In genomic region chr17:79745641-79746105, GRCh38 we compare ENCODE assay signal across 2 cellular contexts.
TF ChIP-seq lines count a peak whose summit lies in the region.

No MANE protein-coding gene starts in this region.

TF ChIP-seq in H1, 55 proteins besides CTCF, POLR2A, EP300 and RAD21 (continued from another document):
- TF ChIP-seq KDM1A (IDR thresholded peaks at IDR 0.05; ENCODE audit: borderline replicate concordance, low read length), result no peak
- no peak for TF ChIP-seq CBX5 (IDR thresholded peaks at IDR 0.05; ENCODE audit: low read depth, low read length)
- no peak for TF ChIP-seq RBBP5 (IDR thresholded peaks at IDR 0.05; ENCODE audit: borderline replicate concordance, low read depth, low read length)
- no peak for TF ChIP-seq SIX5 (IDR thresholded peaks at IDR 0.05; ENCODE audit: low read depth, low read length)
- TF ChIP-seq, protein P1, sequence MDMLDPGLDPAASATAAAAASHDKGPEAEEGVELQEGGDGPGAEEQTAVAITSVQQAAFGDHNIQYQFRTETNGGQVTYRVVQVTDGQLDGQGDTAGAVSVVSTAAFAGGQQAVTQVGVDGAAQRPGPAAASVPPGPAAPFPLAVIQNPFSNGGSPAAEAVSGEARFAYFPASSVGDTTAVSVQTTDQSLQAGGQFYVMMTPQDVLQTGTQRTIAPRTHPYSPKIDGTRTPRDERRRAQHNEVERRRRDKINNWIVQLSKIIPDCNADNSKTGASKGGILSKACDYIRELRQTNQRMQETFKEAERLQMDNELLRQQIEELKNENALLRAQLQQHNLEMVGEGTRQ (IDR thresholded peaks at IDR 0.05; ENCODE audit: low read length), result no peak
- no peak for TF ChIP-seq CBX8 (IDR thresholded peaks at IDR 0.05; ENCODE audit: borderline replicate concordance, low read depth, low read length)
- TF ChIP-seq HDAC2 (IDR thresholded peaks at IDR 0.05; ENCODE audit: borderline replicate concordance in 1 of 2, low read depth in 2 of 2, low read length in 2 of 2), result no peak
- TF ChIP-seq, protein P2, sequence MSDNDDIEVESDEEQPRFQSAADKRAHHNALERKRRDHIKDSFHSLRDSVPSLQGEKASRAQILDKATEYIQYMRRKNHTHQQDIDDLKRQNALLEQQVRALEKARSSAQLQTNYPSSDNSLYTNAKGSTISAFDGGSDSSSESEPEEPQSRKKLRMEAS (IDR thresholded peaks at IDR 0.05), result no peak
- TF ChIP-seq SP1 (IDR thresholded peaks at IDR 0.05; ENCODE audit: low read depth, low read length), result no peak
- no peak for TF ChIP-seq GTF2F1 (IDR thresholded peaks at IDR 0.05; ENCODE audit: borderline replicate concordance, low read depth, low read length)

TF ChIP-seq in SK-N-SH treated with all-trans-retinoic acid at 6 μM for 48 hours, 23 proteins besides CTCF, POLR2A, EP300 and RAD21 (continued from another document):
- TF ChIP-seq ARNTL (CRISPR knock-in tag; IDR thresholded peaks at IDR 0.05; ENCODE audit: borderline replicate concordance, low read depth) (no peak), RARB (CRISPR knock-in tag; IDR thresholded peaks at IDR 0.05) (no peak), ZNF70 (CRISPR knock-in tag; IDR thresholded peaks at IDR 0.05) (no peak), TCF4 (CRISPR knock-in tag; IDR thresholded peaks at IDR 0.05; ENCODE audit: borderline replicate concordance) (no peak), ZFP30 (CRISPR knock-in tag; IDR thresholded peaks at IDR 0.05) (no peak), CSDC2 (CRISPR knock-in tag; IDR thresholded peaks at IDR 0.05) (no peak), GLIS3 (CRISPR knock-in tag; IDR thresholded peaks at IDR 0.05) (no peak)
